ENCODE assay signal across 30 cellular contexts in genomic region chr14:67280506-67280905, GRCh38.
"Had no signal": no experiment of that assay in that cellular context is flagged by ENCODE, and none has a peak within 500 bp of the region (broad histone marks: within the 10 kb centered on the region; RNA-seq: fewer than 3 reads in every experiment).

No MANE protein-coding gene starts in this region.

- H3K27ac ChIP-seq: adrenal gland, colonic mucosa, RWPE1, WERI-Rb-1 had no signal

- H3K4me1 ChIP-seq: colonic mucosa had no signal

- ATAC-seq: activated CD8-positive, alpha-beta T cell treated with anti-CD3 and anti-CD28 coated beads for 36 hours; activated naive CD4-positive, alpha-beta T cell treated with anti-CD3 and anti-CD28 coated beads, Interleukin-2, amount 50 U/mL, for 72 hours; activated T-cell treated with anti-CD3 and anti-CD28 coated beads, Interleukin-2, amount 50 U/mL, for 72 hours; activated T-helper 17 cell treated with anti-CD3 and anti-CD28 coated beads, Interleukin-2, amount 50 U/mL, for 72 hours; PC-3; Right ventricle myocardium inferior had no signal

- H3K9me3 ChIP-seq: adrenal gland, colonic mucosa had no signal

- H3K4me3 ChIP-seq: adrenal gland, colonic mucosa had no signal

- DNase-seq: activated CD4-positive, alpha-beta T cell treated with anti-CD3 and anti-CD28 coated beads for 1 hour; activated CD4-positive, alpha-beta T cell treated with anti-CD3 and anti-CD28 coated beads for 48 hours; activated CD4-positive, alpha-beta T cell treated with anti-CD3 and anti-CD28 coated beads, Interleukin-2, amount 50 U/mL, for 4 hours; activated CD4-positive, CD25-positive, alpha-beta regulatory T cell; activated CD8-positive, alpha-beta T cell treated with anti-CD3 and anti-CD28 coated beads for 36 hours; activated effector memory CD4-positive, alpha-beta T cell treated with anti-CD3 and anti-CD28 coated beads, Interleukin-2, amount 50 U/mL, for 16 hours; activated naive CD4-positive, alpha-beta T cell; activated T-cell treated with anti-CD3 and anti-CD28 coated beads, Interleukin-2, amount 50 U/mL, for 1 hour; activated T-cell treated with anti-CD3 and anti-CD28 coated beads, Interleukin-2, amount 50 U/mL, for 72 hours; adrenal gland; caudate nucleus; colonic mucosa; Kasumi-1; KG1; NCI-H1092 treated with DMSO at 0.1 percent for 48 hours; NCI-H1417; NCI-H1930; NCI-H345; NCI-H524 treated with DMSO at 0.1 percent for 48 hours; PC-3; SIG-M5; SW 1271; T-helper 1 cell; T-helper 2 cell; T-helper 9 cell; WERI-Rb-1 had no signal

- H3K36me3 ChIP-seq: adrenal gland, colonic mucosa, WERI-Rb-1 had no signal
